10 cellular contexts compared by ENCODE assay signal in genomic region chr11:2826679-2827056, GRCh38. TPM values are rescaled to one million over a fixed set of nuclear protein-coding genes. Genes with fewer than 3 reads are reported as not detected.
A peak's percentile ranks its signal among the peaks of the same experiment; 100 is the strongest.
DNase-seq lines count a peak whose midpoint lies in the region; ATAC-seq, FAIRE-seq and TF ChIP-seq lines count a peak whose summit lies in the region.
"Had no signal": no experiment of that assay in that cellular context is flagged by ENCODE, and none has a peak within 500 bp of the region (broad histone marks: within the 10 kb centered on the region; RNA-seq: fewer than 3 reads in every experiment).

No MANE protein-coding gene starts in this region.

- DNase-seq in NT2/D1 (ENCODE audit: low read depth, low spot score) (no peak), coronary artery (ENCODE audit: low spot score) (no peak), type B pancreatic cell (ENCODE audit: extremely low spot score, unreplicated experiment) (no peak), frontal cortex (ENCODE audit: low spot score in 2 of 2) (no peak)
- DNase-seq: activated CD4-positive, alpha-beta T cell treated with anti-CD3 and anti-CD28 coated beads, Interleukin-2, amount 10 ng/mL, durations not matched to agents 7 days and 5 days; NCI-H1092 treated with DMSO at 0.1 percent for 48 hours; OCI-M1 had no signal

- H3K27ac ChIP-seq in coronary artery, result peak overlapping the region; percentile 62 to 86
- H3K27ac ChIP-seq in muscle layer of duodenum (ENCODE audit: low read length), result peak overlapping the region; percentile 67

- peaks cover 31% of the 10 kb centered on the region for H3K9me3 Mint-ChIP-seq in type B pancreatic cell

- H3K9me3 ChIP-seq in NT2/D1 (ENCODE audit: insufficient read depth, low read length), result peaks cover 30% of the 10 kb centered on the region
- H3K9me3 ChIP-seq in muscle layer of duodenum (ENCODE audit: control insufficient read depth in 1 of 2, low read length in 2 of 2), result peaks cover 0 to 13% of the 10 kb centered on the region in 2 donors

- H3K4me1 Mint-ChIP-seq in type B pancreatic cell (ENCODE audit: unreplicated experiment), result peaks cover 28% of the 10 kb centered on the region
- H3K4me1 Mint-ChIP-seq: activated CD4-positive, alpha-beta T cell treated with anti-CD3 and anti-CD28 coated beads, Interleukin-2, amount 10 ng/mL, durations not matched to agents 7 days and 5 days had no signal

- H3K4me3 ChIP-seq in NT2/D1 (ENCODE audit: insufficient read length, low read depth) (no peak overlapping the region), coronary artery (peak overlapping the region; percentile 38), muscle layer of duodenum (ENCODE audit: low read depth in 1 of 2, low read length in 2 of 2) (peak overlapping the region in 1 of 2 donors; percentile 22)

- peak overlapping the region; percentile 65 for H3K9ac ChIP-seq in NT2/D1 (ENCODE audit: insufficient read length, low read depth)

- H3K36me3 Mint-ChIP-seq in type B pancreatic cell, result peaks cover 22% of the 10 kb centered on the region

- no peak for ATAC-seq in GM21447 (IDR thresholded peaks at IDR 0.05; ENCODE audit: unreplicated experiment)
- no peak for ATAC-seq in HG03354 (IDR thresholded peaks at IDR 0.05; ENCODE audit: poor library complexity, severe bottlenecking, unreplicated experiment)

- TF ChIP-seq CTCF in coronary artery (IDR thresholded peaks at IDR 0.05) (no peak), type B pancreatic cell (conservative IDR thresholded peaks at IDR 0.05) (no peak)

- H3K27me3 ChIP-seq in NT2/D1 (ENCODE audit: insufficient read depth, insufficient read length) (peaks cover 4% of the 10 kb centered on the region), muscle layer of duodenum (ENCODE audit: low read depth, low read length) (no peaks in the 10 kb centered on the region)

- H3K27me3 Mint-ChIP-seq in type B pancreatic cell, result no peaks in the 10 kb centered on the region
- H3K27me3 Mint-ChIP-seq: activated CD4-positive, alpha-beta T cell treated with anti-CD3 and anti-CD28 coated beads, Interleukin-2, amount 10 ng/mL, durations not matched to agents 7 days and 5 days had no signal

- H3K36me3 ChIP-seq in NT2/D1 (ENCODE audit: insufficient read depth, insufficient read length, low read length) (no peaks in the 10 kb centered on the region), muscle layer of duodenum (ENCODE audit: control insufficient read depth in 1 of 2, insufficient read depth in 2 of 2, low read length in 2 of 2) (no peaks in the 10 kb centered on the region)

- peak overlapping the region; percentile 92 for H3K27ac Mint-ChIP-seq in type B pancreatic cell
- H3K27ac Mint-ChIP-seq: activated CD4-positive, alpha-beta T cell treated with anti-CD3 and anti-CD28 coated beads, Interleukin-2, amount 10 ng/mL, durations not matched to agents 7 days and 5 days had no signal

- FAIRE-seq in frontal cortex (lab: Jason Lieb, UNC), result no peak

- H3K4me3 Mint-ChIP-seq in type B pancreatic cell, result no peak overlapping the region
- H3K4me3 Mint-ChIP-seq: activated CD4-positive, alpha-beta T cell treated with anti-CD3 and anti-CD28 coated beads, Interleukin-2, amount 10 ng/mL, durations not matched to agents 7 days and 5 days had no signal

- H3K4me1 ChIP-seq in NT2/D1 (ENCODE audit: insufficient read depth, insufficient read length) (peaks cover 29% of the 10 kb centered on the region), muscle layer of duodenum (ENCODE audit: control insufficient read depth in 1 of 2, insufficient read depth in 2 of 2, low read length in 2 of 2) (peaks cover 5 to 25% of the 10 kb centered on the region in 2 donors)

RNA-seq across cellular contexts. Expression of gene CDKN1C, which starts 58.9 kb away (rescaled TPM):
- total RNA-seq in type B pancreatic cell (ENCODE audit: low replicate concordance) (108 and 140 TPM in 2 replicates), frontal cortex (36.7 TPM)
